ENCODE assay signal across 8 cellular contexts in the genomic region with DNA sequence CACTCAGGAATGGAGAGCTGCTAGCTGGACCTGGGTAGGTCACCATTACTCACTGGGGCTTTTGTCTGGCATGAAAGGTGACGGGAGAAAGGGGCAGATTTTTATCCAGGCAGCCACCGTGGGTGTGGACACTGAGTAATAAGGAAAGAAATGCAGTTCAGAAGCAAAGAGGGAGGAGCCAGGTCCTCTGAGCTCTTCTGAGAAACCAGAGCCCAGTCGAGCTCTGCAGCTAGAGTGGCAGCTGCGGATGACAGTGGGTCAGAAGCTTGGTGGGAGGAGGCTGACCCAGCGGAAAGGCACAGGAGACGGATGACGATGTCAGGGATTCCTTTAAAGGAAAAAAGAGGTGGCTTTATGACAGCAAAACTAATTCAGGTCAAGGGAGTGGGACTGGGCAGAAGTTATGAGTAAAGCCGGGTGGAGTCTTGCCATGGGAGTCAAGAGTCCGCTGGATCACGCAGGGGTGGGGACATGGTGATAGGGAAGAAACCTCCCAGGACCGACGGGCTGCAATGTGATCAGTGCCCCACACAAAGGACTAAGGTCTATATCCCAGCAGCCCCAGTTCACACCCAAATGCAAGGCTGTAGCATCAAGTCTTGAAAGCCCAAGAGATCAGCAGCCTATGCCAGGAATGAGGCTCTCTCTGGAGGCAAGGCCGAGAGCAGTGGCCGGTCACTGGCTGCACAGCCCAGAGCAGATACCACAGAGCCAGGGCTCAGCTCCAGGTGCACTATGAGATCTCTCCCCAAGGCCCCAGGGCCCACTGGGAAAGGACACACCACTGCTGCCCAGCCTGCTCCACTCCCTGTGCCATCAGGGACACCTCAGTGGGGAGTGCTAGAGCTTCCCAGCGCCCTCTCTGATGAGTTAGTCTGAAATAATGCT. TPM values are rescaled to one million over a fixed set of nuclear protein-coding genes. Genes with fewer than 3 reads are reported as not detected.
DNase-seq lines count a peak whose midpoint lies in the region; ATAC-seq and TF ChIP-seq lines count a peak whose summit lies in the region.

No MANE protein-coding gene starts in this region.

- no TSS peak for BruUV-seq in Caco-2 (replicated peaks; lab: Mats Ljungman, UMichigan)

- intact Hi-C loops in Caco-2 (cut with micrococcal nuclease; ENCODE audit: unreplicated experiment) = no loop called here
- intact Hi-C loops in psoas muscle (cut with DNase I) = no loop called here

- H3K36me3 Mint-ChIP-seq in Caco-2 (ENCODE audit: insufficient read depth, unreplicated experiment) = peaks cover 35% of the 10 kb centered on the region
- no peaks in the 10 kb centered on the region for H3K36me3 Mint-ChIP-seq in T-helper 1 cell treated with Interleukin-12 subunit alpha and Interleukin-12 subunit beta and Interleukin-4 antibody, amounts not matched to agents 30 μg/mL and 1 μg/mL, for 36 hours (ENCODE audit: low read depth)

- H3K27ac Mint-ChIP-seq in Caco-2 (ENCODE audit: unreplicated experiment) = peak overlapping the region; percentile 66
- peak overlapping the region; percentile 81 for H3K27ac Mint-ChIP-seq in T-helper 1 cell treated with Interleukin-12 subunit alpha and Interleukin-12 subunit beta and Interleukin-4 antibody, amounts not matched to agents 30 μg/mL and 1 μg/mL, for 36 hours

- peaks cover 13% of the 10 kb centered on the region for H3K4me1 Mint-ChIP-seq in Caco-2 (ENCODE audit: low read depth, unreplicated experiment)
- H3K4me1 Mint-ChIP-seq in T-helper 1 cell treated with Interleukin-12 subunit alpha and Interleukin-12 subunit beta and Interleukin-4 antibody, amounts not matched to agents 30 μg/mL and 1 μg/mL, for 36 hours (ENCODE audit: low read depth) = peaks cover 21% of the 10 kb centered on the region

- WGBS in psoas muscle, 3 donors = 32 to 47% (median 32%) methylated on average over 15 of the region's 15 CpGs

- DNase-seq in Caco-2 = peak; percentile 40 to 76
- peak; percentile 88 for DNase-seq in fibroblast of pulmonary artery (ENCODE audit: low read depth)
- peak; percentile 71 to 79 for DNase-seq in psoas muscle
- DNase-seq in foreskin melanocyte = no peak
- DNase-seq in stimulated activated CD4-positive, alpha-beta T cell treated with anti-CD3 and anti-CD28 coated beads, Interleukin-2, amount 100 ng/mL, for 48 hours = no peak
- no peak for DNase-seq in stimulated activated CD4-positive, alpha-beta T cell treated with anti-CD3 and anti-CD28 coated beads, Interleukin-12 subunit alpha, Interleukin-12 subunit beta, amount 100 ng/mL, for 4 hours

- peak overlapping the region; percentile 34 for H3K4me3 Mint-ChIP-seq in Caco-2 (ENCODE audit: unreplicated experiment)
- H3K4me3 Mint-ChIP-seq in T-helper 1 cell treated with Interleukin-12 subunit alpha and Interleukin-12 subunit beta and Interleukin-4 antibody, amounts not matched to agents 30 μg/mL and 1 μg/mL, for 36 hours = peak overlapping the region; percentile 29

- POLR2A ChIA-PET in Caco-2 (lab: Charles Lee) = interaction anchor here (1.1 to 1.5 kb wide), 2 partner anchors 8 to 14 kb away, joined by 5 to 6 read pairs; no protein-coding TSS in a partner anchor

- ATAC-seq in psoas muscle (peak; percentile 75 to 83 (median 80)), HG03196 (IDR thresholded peaks at IDR 0.05; ENCODE audit: unreplicated experiment) (no peak)

- peaks cover 17% of the 10 kb centered on the region; the same call in 1 of the 2 replicates for H3K4me1 ChIP-seq in Caco-2
- H3K4me1 ChIP-seq in psoas muscle = peaks cover 49% of the 10 kb centered on the region

- H3K9me3 ChIP-seq in Caco-2 (no peaks in the 10 kb centered on the region), psoas muscle (no peaks in the 10 kb centered on the region)

- H3K4me3 ChIP-seq in Caco-2 (ENCODE audit: low read depth, low read length) (no peak overlapping the region), fibroblast of pulmonary artery (replicated peaks; ENCODE audit: low read depth, low read length) (no peak overlapping the region), psoas muscle (peak overlapping the region; percentile 5)

- H3K9me3 Mint-ChIP-seq in Caco-2 (ENCODE audit: unreplicated experiment) = no peaks in the 10 kb centered on the region
- no peaks in the 10 kb centered on the region for H3K9me3 Mint-ChIP-seq in T-helper 1 cell treated with Interleukin-12 subunit alpha and Interleukin-12 subunit beta and Interleukin-4 antibody, amounts not matched to agents 30 μg/mL and 1 μg/mL, for 36 hours

- H3K27me3 ChIP-seq in Caco-2 (replicated peaks; ENCODE audit: control insufficient read depth, insufficient read depth, low read length) (no peaks in the 10 kb centered on the region), psoas muscle (ENCODE audit: insufficient read depth in 3 of 3, low read length in 2 of 3) (no peaks in the 10 kb centered on the region)

- CTCF ChIA-PET in Caco-2 (lab: Charles Lee) = interaction anchor here (0.5 to 1.5 kb wide), 5 partner anchors 9 to 318 kb away, joined by 3 to 11 read pairs (median 4); no protein-coding TSS in a partner anchor

- no peak for TF ChIP-seq CTCF in Caco-2 (IDR thresholded peaks at IDR 0.05; ENCODE audit: insufficient read depth in 1 of 2, low read depth in 1 of 2, low read length in 1 of 2, severe bottlenecking in 1 of 2, unreplicated experiment in 1 of 2)
- TF ChIP-seq CTCF in fibroblast of pulmonary artery (IDR thresholded peaks at IDR 0.05; ENCODE audit: low read length, missing control alignments) = no peak
- no peak for TF ChIP-seq CTCF in psoas muscle (IDR thresholded peaks at IDR 0.05)

- H3K36me3 ChIP-seq in Caco-2 (ENCODE audit: control insufficient read depth, insufficient read depth, low read length) (no peaks in the 10 kb centered on the region; the same call in 1 of the 2 replicates), psoas muscle (ENCODE audit: insufficient read depth in 1 of 2, low read depth in 1 of 2) (no peaks in the 10 kb centered on the region)

- peak overlapping the region; percentile 86 for H3K27ac ChIP-seq in psoas muscle

- no peaks in the 10 kb centered on the region for H3K27me3 Mint-ChIP-seq in Caco-2 (ENCODE audit: insufficient read depth, unreplicated experiment)
- no peaks in the 10 kb centered on the region for H3K27me3 Mint-ChIP-seq in T-helper 1 cell treated with Interleukin-12 subunit alpha and Interleukin-12 subunit beta and Interleukin-4 antibody, amounts not matched to agents 30 μg/mL and 1 μg/mL, for 36 hours (ENCODE audit: low read depth)

RNA-seq across cellular contexts. Expression of a gene that starts 6.3 kb away (rescaled TPM):
- total RNA-seq in Caco-2 (2022) (24.4 and 25.8 TPM in 2 replicates), psoas muscle (10 to 100 TPM in 1 of 4 donors, 1 to 10 TPM in 3; 6.6 to 11.7 (median 8.0) TPM)
- polyA plus RNA-seq in psoas muscle = 1 to 10 TPM; 2.5 to 9.2 (median 4.3) TPM

Comparison
In these comparisons a context has a peak if more than half of its experiments do, and no peak if none do; other contexts are left out.
1. DNase-seq: peak in Caco-2 (2 of 2), fibroblast of pulmonary artery (single experiment) and psoas muscle (2 of 2); none in foreskin melanocyte (single experiment), stimulated activated CD4-positive, alpha-beta T cell treated with anti-CD3 and anti-CD28 coated beads, Interleukin-2, amount 100 ng/mL, for 48 hours (0 of 2) and stimulated activated CD4-positive, alpha-beta T cell treated with anti-CD3 and anti-CD28 coated beads, Interleukin-12 subunit alpha, Interleukin-12 subunit beta, amount 100 ng/mL, for 4 hours (single experiment).